8 cellular contexts compared by ENCODE assay signal in genomic region chr6:134175532-134176282, GRCh38.
DNase-seq lines count a peak whose midpoint lies in the region; ATAC-seq and TF ChIP-seq lines count a peak whose summit lies in the region.

No MANE protein-coding gene starts in this region.

- peaks cover 26% of the 10 kb centered on the region for H3K36me3 Mint-ChIP-seq in activated CD8-positive, alpha-beta memory T cell treated with anti-CD3 and anti-CD28 coated beads, Interleukin-2, amount 10 ng/mL, durations not matched to agents 7 days and 5 days

- no peaks in the 10 kb centered on the region for H3K9me3 Mint-ChIP-seq in activated CD8-positive, alpha-beta memory T cell treated with anti-CD3 and anti-CD28 coated beads, Interleukin-2, amount 10 ng/mL, durations not matched to agents 7 days and 5 days (ENCODE audit: low read depth)

- no peaks in the 10 kb centered on the region for H3K27me3 Mint-ChIP-seq in activated CD8-positive, alpha-beta memory T cell treated with anti-CD3 and anti-CD28 coated beads, Interleukin-2, amount 10 ng/mL, durations not matched to agents 7 days and 5 days

- no peaks in the 10 kb centered on the region for H3K27me3 ChIP-seq in esophagus squamous epithelium
- no peaks in the 10 kb centered on the region for H3K27me3 ChIP-seq in subcutaneous abdominal adipose tissue (ENCODE audit: control insufficient read depth in 5 of 5, insufficient read depth in 4 of 5, low read length in 5 of 5)

- CTCF ChIA-PET in activated CD8-positive, alpha-beta memory T cell treated with anti-CD3 and anti-CD28 coated beads, Interleukin-2, amount 10 ng/mL, durations not matched to agents 7 days and 5 days (lab: Charles Lee): interaction anchor here (0.9 to 1.1 kb wide), 2 partner anchors 23 to 73 kb away, joined by 3 read pairs; no protein-coding TSS in a partner anchor

- no peak for TF ChIP-seq POLR2A in esophagus squamous epithelium (IDR thresholded peaks at IDR 0.05)

- no peaks in the 10 kb centered on the region for H3K9me3 ChIP-seq in esophagus squamous epithelium
- no peaks in the 10 kb centered on the region for H3K9me3 ChIP-seq in subcutaneous abdominal adipose tissue (ENCODE audit: control insufficient read depth in 5 of 5, low read length in 5 of 5)

- no peak for TF ChIP-seq CTCF in esophagus squamous epithelium (IDR thresholded peaks at IDR 0.05)

- H3K4me1 ChIP-seq in esophagus squamous epithelium: peaks cover 16 to 64% (median 35%) of the 10 kb centered on the region in 3 donors
- peaks cover 5 to 66% (median 48%) of the 10 kb centered on the region in 5 donors for H3K4me1 ChIP-seq in subcutaneous abdominal adipose tissue (ENCODE audit: control insufficient read depth in 5 of 5, insufficient read depth in 5 of 5, low read length in 5 of 5)

- H3K4me3 ChIP-seq in esophagus squamous epithelium (peak overlapping the region; percentile 78 to 82 (median 79)), subcutaneous abdominal adipose tissue (ENCODE audit: low read depth in 1 of 5, low read length in 5 of 5) (peak overlapping the region; percentile 65 to 81 (median 72))

- WGBS in esophagus squamous epithelium, 2 donors: 3 to 5% methylated on average over 17 to 21 of the region's 44 CpGs

- peak overlapping the region; percentile 56 to 92 (median 84) for H3K9ac ChIP-seq in subcutaneous abdominal adipose tissue (ENCODE audit: low read length in 5 of 5)

- peaks cover 17 to 31% (median 25%) of the 10 kb centered on the region in 3 donors for H3K36me3 ChIP-seq in esophagus squamous epithelium
- H3K36me3 ChIP-seq in subcutaneous abdominal adipose tissue (ENCODE audit: control insufficient read depth in 5 of 5, insufficient read depth in 5 of 5, low read length in 5 of 5): peaks cover 22 to 32% (median 28%) of the 10 kb centered on the region in 5 donors

- H3K4me1 Mint-ChIP-seq in activated CD8-positive, alpha-beta memory T cell treated with anti-CD3 and anti-CD28 coated beads, Interleukin-2, amount 10 ng/mL, durations not matched to agents 7 days and 5 days: peaks cover 38% of the 10 kb centered on the region

- peak overlapping the region; percentile 83 for H3K4me3 Mint-ChIP-seq in activated CD8-positive, alpha-beta memory T cell treated with anti-CD3 and anti-CD28 coated beads, Interleukin-2, amount 10 ng/mL, durations not matched to agents 7 days and 5 days

- ATAC-seq in GM21576 (IDR thresholded peaks at IDR 0.05; ENCODE audit: unreplicated experiment): peak; percentile 8
- peak; percentile 2 for ATAC-seq in activated CD8-positive, alpha-beta memory T cell treated with anti-CD3 and anti-CD28 coated beads, Interleukin-2, amount 10 ng/mL, durations not matched to agents 7 days and 5 days

- DNase-seq in COLO668 (lab: John Stamatoyannopoulos, UW; ENCODE audit: unreplicated experiment): peak; percentile 70
- peak; percentile 87 for DNase-seq in M059J (ENCODE audit: low read depth)
- DNase-seq in activated CD8-positive, alpha-beta memory T cell treated with anti-CD3 and anti-CD28 coated beads, Interleukin-2, amount 10 ng/mL, durations not matched to agents 7 days and 5 days: peak; percentile 69
- peak; percentile 46 for DNase-seq in esophagus squamous epithelium (lab: John Stamatoyannopoulos, UW)
- peak; percentile 66 for DNase-seq in myocyte (ENCODE audit: low read depth)
- DNase-seq in NCI-H510A (lab: John Stamatoyannopoulos, UW): no peak

- intact Hi-C loops in esophagus squamous epithelium (cut with DNase I): loop anchor here (10.0 kb wide), 1 partner anchor 329 kb away; no protein-coding TSS in a partner anchor

- H3K27ac Mint-ChIP-seq in activated CD8-positive, alpha-beta memory T cell treated with anti-CD3 and anti-CD28 coated beads, Interleukin-2, amount 10 ng/mL, durations not matched to agents 7 days and 5 days: peak overlapping the region; percentile 73

- H3K27ac ChIP-seq in esophagus squamous epithelium (peak overlapping the region; percentile 97 to 99 (median 98)), subcutaneous abdominal adipose tissue (ENCODE audit: low read depth, low read length) (peak overlapping the region; percentile 93)
